In genomic region chr15:71532994-71533393, GRCh38 we compare ENCODE assay signal across 1 cellular context.
TF ChIP-seq lines count a peak whose summit lies in the region.

No MANE protein-coding gene starts in this region.

TF ChIP-seq in K562, 482 proteins besides CTCF, POLR2A, EP300 and RAD21 (continued from another document):
- TF ChIP-seq ATF3 (IDR thresholded peaks at IDR 0.05) (no peak), ATF3 (CRISPR knock-in tag; conservative IDR thresholded peaks at IDR 0.05) (no peak), ZBTB12 (CRISPR knock-in tag; IDR thresholded peaks at IDR 0.05) (no peak), MCM3 (IDR thresholded peaks at IDR 0.05) (no peak), FIP1L1 (IDR thresholded peaks at IDR 0.05; ENCODE audit: low read depth, low read length, poor library complexity, severe bottlenecking) (no peak), ZNF780A (CRISPR knock-in tag; IDR thresholded peaks at IDR 0.05) (no peak), PHB2 (IDR thresholded peaks at IDR 0.05; ENCODE audit: low read depth) (no peak), THAP12 (CRISPR knock-in tag; IDR thresholded peaks at IDR 0.05) (no peak), JUND (IDR thresholded peaks at IDR 0.05; ENCODE audit: borderline replicate concordance, low read depth, low read length) (no peak), JUND (tag; IDR thresholded peaks at IDR 0.05; ENCODE audit: borderline replicate concordance, low read depth, low read length) (no peak), GATA2 (CRISPR knock-in tag; IDR thresholded peaks at IDR 0.05) (no peak), TFAP4 (CRISPR knock-in tag; IDR thresholded peaks at IDR 0.05; ENCODE audit: borderline replicate concordance) (no peak), HIVEP1 (CRISPR knock-in tag; IDR thresholded peaks at IDR 0.05) (no peak)
